ENCODE assay signal across 9 cellular contexts in genomic region chr6:100281471-100281878, GRCh38.
DNase-seq lines count a peak whose midpoint lies in the region; ATAC-seq and TF ChIP-seq lines count a peak whose summit lies in the region.
"Had no signal": no experiment of that assay in that cellular context is flagged by ENCODE, and none has a peak within 500 bp of the region (broad histone marks: within the 10 kb centered on the region; RNA-seq: fewer than 3 reads in every experiment).

No MANE protein-coding gene starts in this region.

- in situ Hi-C loops in gastrocnemius medialis (cut with MboI; ENCODE audit: low sequenced_read_pairs in 4 of 4): no loop called here

- H3K9ac ChIP-seq in HUES64 (ENCODE audit: low read depth, low read length): peak overlapping the region; percentile 65; the same call in 1 of the 2 replicates

- no peaks in the 10 kb centered on the region for H3K27me3 ChIP-seq in HUES64 (ENCODE audit: insufficient read depth, low read length)
- no peaks in the 10 kb centered on the region for H3K27me3 ChIP-seq in gastrocnemius medialis
- H3K27me3 ChIP-seq in thyroid gland: no peaks in the 10 kb centered on the region

- intact Hi-C loops in gastrocnemius medialis (cut with DNase I; ENCODE audit: low total_unique reads): no loop called here
- intact Hi-C loops in thyroid gland (cut with DNase I): no loop called here

- no peak for TF ChIP-seq CTCF in gastrocnemius medialis (IDR thresholded peaks at IDR 0.05 in 4 of 5, conservative IDR thresholded peaks at IDR 0.05 in 1 of 5)
- no peak for TF ChIP-seq CTCF in thyroid gland (IDR thresholded peaks at IDR 0.05)

- 11% methylated on average over 17 of the region's 17 CpGs for WGBS in HUES64
- WGBS in thyroid gland, 2 donors: 4 to 6% methylated on average over 16 to 17 of the region's 17 CpGs

- H3K36me3 ChIP-seq in HUES64 (ENCODE audit: insufficient read depth, low read length): no peaks in the 10 kb centered on the region
- H3K36me3 ChIP-seq in gastrocnemius medialis: no peaks in the 10 kb centered on the region
- H3K36me3 ChIP-seq in thyroid gland: no peaks in the 10 kb centered on the region

- peaks cover 28% of the 10 kb centered on the region; the same call in 1 of the 2 replicates for H3K4me1 ChIP-seq in HUES64 (ENCODE audit: insufficient read depth, low read length)
- no peaks in the 10 kb centered on the region for H3K4me1 ChIP-seq in gastrocnemius medialis
- H3K4me1 ChIP-seq in thyroid gland: no peaks in the 10 kb centered on the region

- peak overlapping the region; percentile 48 for H3K4me3 ChIP-seq in HUES64 (ENCODE audit: low read length)
- peak overlapping the region; percentile 21 to 41 (median 30) for H3K4me3 ChIP-seq in gastrocnemius medialis
- H3K4me3 ChIP-seq in thyroid gland (replicated peaks in 1 of 3): no peak overlapping the region

- H3K27ac ChIP-seq in HUES64 (ENCODE audit: low read depth, low read length) (peak overlapping the region; percentile 69), gastrocnemius medialis (no peak overlapping the region), thyroid gland (no peak overlapping the region)

- H3K9me3 ChIP-seq in HUES64 (ENCODE audit: insufficient read depth, low read depth, low read length) (no peaks in the 10 kb centered on the region), gastrocnemius medialis (no peaks in the 10 kb centered on the region), thyroid gland (no peaks in the 10 kb centered on the region)

- no peak for TF ChIP-seq POLR2A in gastrocnemius medialis (IDR thresholded peaks at IDR 0.05)
- no peak for TF ChIP-seq POLR2A in thyroid gland (IDR thresholded peaks at IDR 0.05)

- peak; percentile 45 for DNase-seq in iPS DF 19.7 (ENCODE audit: low read depth, low spot score)
- DNase-seq in gastrocnemius medialis: no peak
- no peak for DNase-seq in activated effector memory CD4-positive, alpha-beta T cell treated with anti-CD3 and anti-CD28 coated beads, Interleukin-2, amount 50 U/mL, for 16 hours
- no peak for DNase-seq in thyroid gland
- no peak for DNase-seq in putamen (ENCODE audit: low spot score)
- DNase-seq in cortex of kidney (lab: John Stamatoyannopoulos, UW): no peak
- DNase-seq: Karpas-422 had no signal

- peak; percentile 76 for ATAC-seq in SK-N-SH treated with all-trans-retinoic acid at 6 μM for 48 hours
- ATAC-seq in gastrocnemius medialis: no peak

TF ChIP-seq in SK-N-SH treated with all-trans-retinoic acid at 6 μM for 48 hours, 23 proteins besides CTCF, POLR2A, EP300 and RAD21:
- TF ChIP-seq TCF4 (CRISPR knock-in tag; IDR thresholded peaks at IDR 0.05; ENCODE audit: borderline replicate concordance) (no peak), PATZ1 (CRISPR knock-in tag; IDR thresholded peaks at IDR 0.05; ENCODE audit: borderline replicate concordance) (no peak), TOX (CRISPR knock-in tag; IDR thresholded peaks at IDR 0.05; ENCODE audit: borderline replicate concordance) (no peak), RARB (CRISPR knock-in tag; IDR thresholded peaks at IDR 0.05) (no peak), ZNF565 (CRISPR knock-in tag; conservative IDR thresholded peaks at IDR 0.05; ENCODE audit: low read depth) (no peak), BACH2 (CRISPR knock-in tag; IDR thresholded peaks at IDR 0.05; ENCODE audit: borderline replicate concordance) (no peak), PPARA (CRISPR knock-in tag; IDR thresholded peaks at IDR 0.05; ENCODE audit: borderline replicate concordance) (no peak), ZFP3 (CRISPR knock-in tag; IDR thresholded peaks at IDR 0.05) (no peak), GLIS3 (CRISPR knock-in tag; IDR thresholded peaks at IDR 0.05) (no peak), CSRNP3 (CRISPR knock-in tag; IDR thresholded peaks at IDR 0.05) (no peak), OSR1 (CRISPR knock-in tag; IDR thresholded peaks at IDR 0.05) (no peak), ESRRG (CRISPR knock-in tag; IDR thresholded peaks at IDR 0.05) (no peak), CREB5 (CRISPR knock-in tag; IDR thresholded peaks at IDR 0.05; ENCODE audit: low read depth) (no peak), ZNF70 (CRISPR knock-in tag; IDR thresholded peaks at IDR 0.05) (no peak), ISL1 (CRISPR knock-in tag; IDR thresholded peaks at IDR 0.05) (no peak), POU6F1 (CRISPR knock-in tag; IDR thresholded peaks at IDR 0.05; ENCODE audit: borderline replicate concordance, low read depth) (no peak)
TF ChIP-seq in SK-N-SH treated with all-trans-retinoic acid at 6 μM for 48 hours: peak in this region for 0.

Comparison
In these comparisons a context has a peak if more than half of its experiments do, and no peak if none do; other contexts are left out.
1. H3K4me3 ChIP-seq: peak in HUES64 (single experiment) and gastrocnemius medialis (4 of 4); none in thyroid gland (0 of 3).